1 cellular context compared by ENCODE assay signal in genomic region chrX:137999542-137999941, GRCh38.
TF ChIP-seq lines count a peak whose summit lies in the region.

No MANE protein-coding gene starts in this region.

TF ChIP-seq in H1, 55 proteins besides CTCF, POLR2A, EP300 and RAD21 (continued from another document):
- TF ChIP-seq HDAC2 (IDR thresholded peaks at IDR 0.05; ENCODE audit: borderline replicate concordance in 1 of 2, low read depth in 2 of 2, low read length in 2 of 2) = no peak
- TF ChIP-seq GTF2F1 (IDR thresholded peaks at IDR 0.05; ENCODE audit: borderline replicate concordance, low read depth, low read length) = no peak
- no peak for TF ChIP-seq BRCA1 (IDR thresholded peaks at IDR 0.05; ENCODE audit: low read depth, low read length)
- TF ChIP-seq E2F6 (IDR thresholded peaks at IDR 0.05) = no peak
- no peak for TF ChIP-seq TCF12 (IDR thresholded peaks at IDR 0.05; ENCODE audit: low read depth, low read length)
- no peak for TF ChIP-seq TAF7 (optimal IDR thresholded peaks at IDR 0.05; ENCODE audit: borderline replicate concordance, low read depth, low read length)
- no peak for TF ChIP-seq KDM4A (IDR thresholded peaks at IDR 0.05; ENCODE audit: low read depth, low read length, severe bottlenecking)
